16 cellular contexts compared by ENCODE assay signal in the genomic region with DNA sequence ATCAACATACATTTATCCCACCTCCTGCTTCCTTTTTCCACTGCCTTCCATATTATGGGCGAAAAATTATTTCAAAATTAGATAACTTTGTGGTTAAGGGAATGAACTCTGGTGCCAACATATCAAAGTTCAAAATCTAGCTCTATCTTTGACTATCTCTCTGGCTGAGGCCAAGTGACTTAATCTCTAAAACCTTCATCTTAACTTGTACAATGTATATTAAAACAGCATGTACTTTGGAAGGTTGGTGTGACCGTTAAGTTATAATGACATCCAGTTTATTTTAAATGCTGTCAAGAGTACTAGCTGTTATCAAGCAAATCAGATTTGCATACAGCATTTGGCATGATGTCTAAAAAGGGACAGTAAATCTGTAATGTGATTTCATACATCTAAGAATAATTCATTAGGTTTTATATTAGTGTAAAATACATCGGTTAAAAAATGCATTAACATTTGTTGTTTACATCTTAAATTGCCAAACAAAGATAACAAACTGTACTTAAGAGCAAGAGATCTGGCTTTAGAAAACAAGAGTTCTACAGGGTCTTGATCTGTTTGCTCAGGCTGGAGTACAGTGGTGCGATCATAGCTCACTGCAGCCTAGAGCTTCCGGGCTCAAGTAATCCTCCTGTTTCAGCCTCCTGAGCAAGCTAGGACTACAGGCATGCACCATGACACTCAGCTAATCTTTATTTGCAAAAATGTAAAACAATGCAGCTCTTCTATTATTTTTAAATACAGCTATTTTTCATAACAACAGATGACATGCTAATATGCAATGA.
DNase-seq lines count a peak whose midpoint lies in the region; ATAC-seq, FAIRE-seq and TF ChIP-seq lines count a peak whose summit lies in the region.
"Had no signal": no experiment of that assay in that cellular context is flagged by ENCODE, and none has a peak within 500 bp of the region (broad histone marks: within the 10 kb centered on the region; RNA-seq: fewer than 3 reads in every experiment).

No MANE protein-coding gene starts in this region.

- no peaks in the 10 kb centered on the region for H3K36me3 Mint-ChIP-seq in CD8-positive, alpha-beta T cell

- no peak overlapping the region for H3K9ac ChIP-seq in IMR-90 (ENCODE audit: low read depth, low read length)
- no peak overlapping the region for H3K9ac ChIP-seq in keratinocyte (ENCODE audit: control insufficient read depth, extremely low read depth, insufficient read depth, low read length)

- peak overlapping the region; percentile 38 for H2AFZ ChIP-seq in IMR-90 (replicated peaks; ENCODE audit: low read length, poor library complexity)
- peak overlapping the region; percentile 62 for H2AFZ ChIP-seq in keratinocyte (ENCODE audit: control insufficient read depth, low read length)

- CTCF ChIA-PET in IMR-90 (lab: Yijun Ruan, JAX) = no interaction called here
- CTCF ChIA-PET in CD8-positive, alpha-beta T cell (lab: Charles Lee) = interaction anchor here (0.6 kb wide), 1 partner anchor 45 kb away, joined by 3 read pairs; no protein-coding TSS in a partner anchor

- H2BK120ac ChIP-seq in IMR-90 (ENCODE audit: low read depth, low read length) = no peak overlapping the region

- TF ChIP-seq CTCF in IMR-90 (conservative IDR thresholded peaks at IDR 0.05; ENCODE audit: low read depth, low read length) (no peak), keratinocyte (optimal IDR thresholded peaks at IDR 0.05 in 1 of 3, IDR thresholded peaks at IDR 0.05 in 1 of 3, conservative IDR thresholded peaks at IDR 0.05 in 1 of 3; ENCODE audit: extremely low read depth in 1 of 3, insufficient read depth in 2 of 3, low read length in 3 of 3) (no peak)
- no peak for TF ChIP-seq CTCF in CD8-positive, alpha-beta T cell (IDR thresholded peaks at IDR 0.05)

- H3K9me3 Mint-ChIP-seq in CD8-positive, alpha-beta T cell = peaks cover 3% of the 10 kb centered on the region

- no peak overlapping the region for H3K56ac ChIP-seq in IMR-90 (ENCODE audit: extremely low read depth, insufficient read depth, low read length)

- H3K36me3 ChIP-seq in IMR-90 (ENCODE audit: control insufficient read depth, insufficient read depth, low read length) = no peaks in the 10 kb centered on the region
- H3K36me3 ChIP-seq in keratinocyte (ENCODE audit: control insufficient read depth in 2 of 2, extremely low read depth in 1 of 2, insufficient read depth in 2 of 2, low read length in 2 of 2) = no peaks in the 10 kb centered on the region
- H3K36me3 ChIP-seq in CD8-positive, alpha-beta T cell (ENCODE audit: insufficient read depth, low read length) = no peaks in the 10 kb centered on the region
- H3K36me3 ChIP-seq: HAP-1, SJSA1 had no signal

- H3K4me1 ChIP-seq in IMR-90 (ENCODE audit: control insufficient read depth, insufficient read depth, low read length) (no peaks in the 10 kb centered on the region), keratinocyte (ENCODE audit: control insufficient read depth, extremely low read depth, insufficient read depth, low read length) (peaks cover 12% of the 10 kb centered on the region)
- no peaks in the 10 kb centered on the region for H3K4me1 ChIP-seq in CD8-positive, alpha-beta T cell (ENCODE audit: insufficient read depth, low read length)
- H3K4me1 ChIP-seq: HAP-1, SJSA1 had no signal

- ATAC-seq in IMR-90 (ENCODE audit: low read depth) = peak; percentile 40; the same call in 1 of the 2 replicates
- no peak for ATAC-seq in CD8-positive, alpha-beta T cell
- ATAC-seq in HG02610 (IDR thresholded peaks at IDR 0.05; ENCODE audit: unreplicated experiment) = no peak

- H3K9me3 ChIP-seq in IMR-90 (ENCODE audit: control insufficient read depth, insufficient read depth, low read length) (no peaks in the 10 kb centered on the region), keratinocyte (ENCODE audit: control insufficient read depth, low read depth, low read length) (no peaks in the 10 kb centered on the region)
- H3K9me3 ChIP-seq in CD8-positive, alpha-beta T cell (ENCODE audit: low read length) = no peaks in the 10 kb centered on the region
- H3K9me3 ChIP-seq: HAP-1, SJSA1 had no signal

- H3K4me2 ChIP-seq in IMR-90 (ENCODE audit: low read depth, low read length) = no peak overlapping the region
- H3K4me2 ChIP-seq in keratinocyte (ENCODE audit: control insufficient read depth, extremely low read depth, insufficient read depth, low read depth, low read length) = no peak overlapping the region

- POLR2A ChIA-PET in IMR-90 (lab: Charles Lee; ENCODE audit: unreplicated experiment) = no interaction called here
- POLR2A ChIA-PET in CD8-positive, alpha-beta T cell (lab: Charles Lee) = no interaction called here

- dilution Hi-C loops in IMR-90 (cut with HindIII; ENCODE audit: low sequenced_read_pairs, unreplicated experiment) (no loop called here), keratinocyte (cut with MboI; ENCODE audit: extremely low pct_ligation_motif_present, low sequenced_read_pairs) (no loop called here)

- H3K4me3 ChIP-seq in IMR-90 (ENCODE audit: insufficient read depth, low read depth, low read length) = no peak overlapping the region
- no peak overlapping the region for H3K4me3 ChIP-seq in keratinocyte (ENCODE audit: control insufficient read depth in 2 of 3, extremely low read depth in 1 of 3, insufficient read depth in 2 of 3, low read depth in 1 of 3, low read length in 3 of 3)
- H3K4me3 ChIP-seq in CD8-positive, alpha-beta T cell (ENCODE audit: low read depth, low read length) = no peak overlapping the region
- H3K4me3 ChIP-seq: HAP-1, SJSA1 had no signal

- no peaks in the 10 kb centered on the region for H4K20me1 ChIP-seq in IMR-90 (ENCODE audit: insufficient read depth, low read length)
- no peaks in the 10 kb centered on the region for H4K20me1 ChIP-seq in keratinocyte (ENCODE audit: control insufficient read depth, extremely low read depth, insufficient read depth, low read length)

- H3K79me2 ChIP-seq in keratinocyte (ENCODE audit: control insufficient read depth, insufficient read depth, low read length) = no peaks in the 10 kb centered on the region

- H3K27ac Mint-ChIP-seq in CD8-positive, alpha-beta T cell = no peak overlapping the region

- H3K27me3 Mint-ChIP-seq in CD8-positive, alpha-beta T cell (ENCODE audit: low read depth) = no peaks in the 10 kb centered on the region

- H3K14ac ChIP-seq in IMR-90 (replicated peaks; ENCODE audit: low read depth, low read length) = no peak overlapping the region

- no TSS peak for BruUV-seq in IMR-90 (replicated peaks; lab: Mats Ljungman, UMichigan)

- peak; percentile 38 for DNase-seq in H4 (ENCODE audit: low spot score)
- DNase-seq in IMR-90 = no peak
- DNase-seq in SHP77 treated with DMSO at 0.1 percent for 48 hours (lab: John Stamatoyannopoulos, UW) = peak; percentile 76
- DNase-seq in keratinocyte (ENCODE audit: low read depth, low spot score) = no peak
- DNase-seq in CD8-positive, alpha-beta T cell = no peak
- no peak for DNase-seq in NAMALWA (ENCODE audit: low spot score)
- DNase-seq: AML-193, KG1, MV-4-11, NCI-H1417, NCI-H187, NCI-H774 had no signal

- H2BK5ac ChIP-seq in IMR-90 (ENCODE audit: low read depth, low read length, poor library complexity, severe bottlenecking) = peak overlapping the region; percentile 39

- H3K27ac ChIP-seq in IMR-90 (ENCODE audit: insufficient read depth, low read length) (no peak overlapping the region), keratinocyte (ENCODE audit: control insufficient read depth, insufficient read depth, low read length) (no peak overlapping the region)
- H3K27ac ChIP-seq in CD8-positive, alpha-beta T cell (ENCODE audit: low read depth, low read length) = no peak overlapping the region
- H3K27ac ChIP-seq: C4-2B, SJSA1 had no signal

- no peak overlapping the region for H2AK9ac ChIP-seq in IMR-90 (replicated peaks; ENCODE audit: low read depth, low read length, poor library complexity)

- no peaks in the 10 kb centered on the region for H3K79me1 ChIP-seq in IMR-90 (ENCODE audit: low read depth in 1 of 2, low read length in 2 of 2)

- no peaks in the 10 kb centered on the region for H3K4me1 Mint-ChIP-seq in CD8-positive, alpha-beta T cell (ENCODE audit: low read depth)

- no peak for TF ChIP-seq RAD21 in IMR-90 (IDR thresholded peaks at IDR 0.05; ENCODE audit: low read length)

- in situ Hi-C loops in IMR-90 (cut with MboI; ENCODE audit: low sequenced_read_pairs) = no loop called here

- no peak overlapping the region for H4K91ac ChIP-seq in IMR-90 (ENCODE audit: insufficient read depth, low read depth, low read length)

- no peak overlapping the region for H3K23ac ChIP-seq in IMR-90 (ENCODE audit: low read depth, low read length)

- intact Hi-C loops in IMR-90 (cut with micrococcal nuclease) = no loop called here
- intact Hi-C loops in CD8-positive, alpha-beta T cell (cut with DNase I, micrococcal nuclease) = no loop called here

- no peak overlapping the region for H2BK15ac ChIP-seq in IMR-90 (ENCODE audit: low read depth, low read length)

- no peaks in the 10 kb centered on the region for H3K27me3 ChIP-seq in IMR-90 (ENCODE audit: control insufficient read depth, insufficient read depth, low read length)
- H3K27me3 ChIP-seq in keratinocyte (ENCODE audit: control insufficient read depth, extremely low read depth, insufficient read depth, low read length) = no peaks in the 10 kb centered on the region
- H3K27me3 ChIP-seq in CD8-positive, alpha-beta T cell (ENCODE audit: insufficient read depth, low read length) = no peaks in the 10 kb centered on the region
- H3K27me3 ChIP-seq: SJSA1 had no signal

- TF ChIP-seq POLR2A in IMR-90 (IDR thresholded peaks at IDR 0.05; ENCODE audit: low read depth, low read length) = no peak

- H3K9me1 ChIP-seq in IMR-90 (ENCODE audit: insufficient read depth, low read length) = no peaks in the 10 kb centered on the region
- no peaks in the 10 kb centered on the region for H3K9me1 ChIP-seq in keratinocyte (ENCODE audit: control insufficient read depth, extremely low read depth, insufficient read depth, low read length)

- no peak for FAIRE-seq in keratinocyte (lab: Jason Lieb, UNC)

- no peak overlapping the region for H4K5ac ChIP-seq in IMR-90 (ENCODE audit: low read depth, low read length)

- no peak overlapping the region; the same call in 1 of the 2 replicates for H3K4ac ChIP-seq in IMR-90 (ENCODE audit: low read depth, low read length)

- H2AK5ac ChIP-seq in IMR-90 (ENCODE audit: low read depth, low read length) = no peak overlapping the region

- peak overlapping the region; percentile 11; the same call in 1 of the 2 replicates for H2BK20ac ChIP-seq in IMR-90 (ENCODE audit: low read depth, low read length)

- WGBS in IMR-90 (ENCODE audit: extremely low coverage in 2 of 2, insufficient read length in 1 of 2), 2 experiments = 76% methylated on average over 2 of the region's 5 CpGs; no CpG with 5 or more reads in 1 of the 2 experiments

- H3K4me3 Mint-ChIP-seq in CD8-positive, alpha-beta T cell = no peak overlapping the region

- H4K8ac ChIP-seq in IMR-90 (ENCODE audit: low read depth in 2 of 2, low read length in 2 of 2) = peak overlapping the region in 1 of 2 experiments; percentile 14; a peak in 1 of 4 replicates

- peak overlapping the region; percentile 71; the same call in 1 of the 2 replicates for H3K18ac ChIP-seq in IMR-90 (ENCODE audit: low read depth, low read length)

Comparison
In these comparisons a context has a peak if more than half of its experiments do, and no peak if none do; other contexts are left out.
1. DNase-seq: peak in H4 (single experiment) and SHP77 treated with DMSO at 0.1 percent for 48 hours (single experiment); none in IMR-90 (single experiment), keratinocyte (single experiment), CD8-positive, alpha-beta T cell (0 of 7) and NAMALWA (single experiment).